Comparison of ENCODE assay signal across 23 cellular contexts in the genomic region with DNA sequence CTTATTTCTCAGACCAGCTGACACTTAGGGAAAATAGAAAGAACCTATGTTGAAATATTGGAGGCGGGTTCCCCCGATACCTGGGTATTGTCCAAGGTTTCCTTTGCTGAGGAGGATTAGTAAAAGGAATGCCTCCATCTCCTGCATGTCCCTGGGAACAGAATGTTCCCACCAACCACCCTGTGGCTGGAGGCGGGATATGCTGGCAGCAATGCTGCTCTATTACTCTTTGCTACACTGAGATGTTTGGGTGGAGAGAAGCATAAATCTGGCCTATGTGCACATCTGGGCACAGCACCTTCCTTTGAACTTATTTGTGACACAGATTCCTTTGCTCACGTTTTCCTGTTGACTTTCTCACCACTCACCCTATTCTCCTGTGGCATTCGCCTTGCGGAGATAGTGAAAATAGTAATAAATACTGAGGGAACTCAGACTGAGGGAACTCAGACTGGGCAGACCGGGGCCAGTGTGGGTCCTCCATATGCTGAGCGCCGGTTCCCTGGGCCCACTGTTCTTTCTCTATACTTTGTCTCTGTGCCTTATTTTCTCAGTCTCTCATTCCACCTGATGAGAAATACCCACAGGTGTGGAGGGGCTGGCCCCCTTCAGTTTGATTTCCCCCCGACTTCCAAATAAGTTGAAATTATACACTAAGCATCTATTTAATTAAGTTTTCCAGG. TPM values are rescaled to one million over a fixed set of nuclear protein-coding genes. Genes with fewer than 3 reads are reported as not detected.
"Had no signal": no experiment of that assay in that cellular context is flagged by ENCODE, and none has a peak within 500 bp of the region (broad histone marks: within the 10 kb centered on the region; RNA-seq: fewer than 3 reads in every experiment).

No MANE protein-coding gene starts in this region.

- FAIRE-seq: colon had no signal

- H3K27me3 Mint-ChIP-seq: activated naive CD8-positive, alpha-beta T cell treated with anti-CD3 and anti-CD28 coated beads for 36 hours; naive thymus-derived CD8-positive, alpha-beta T cell had no signal

- H3K4me3 ChIP-seq: dorsolateral prefrontal cortex, SJCRH30, transverse colon had no signal

- H3K27ac Mint-ChIP-seq: activated naive CD8-positive, alpha-beta T cell treated with anti-CD3 and anti-CD28 coated beads for 36 hours; activated T-helper 1 cell treated with anti-CD3 and anti-CD28 coated beads, Interleukin-12 subunit alpha, Interleukin-12 subunit beta, Interleukin-2, Interleukin-4 antibody, amounts not matched to agents 30 ng/mL and 10 ng/mL and 1 ng/mL, durations not matched to agents 14 hours and 24 hours and 36 hours; brain had no signal

- H3K9me3 ChIP-seq: SJCRH30, transverse colon had no signal

- H3K4me3 Mint-ChIP-seq: activated naive CD8-positive, alpha-beta T cell treated with anti-CD3 and anti-CD28 coated beads for 36 hours; activated T-helper 1 cell treated with anti-CD3 and anti-CD28 coated beads, Interleukin-12 subunit alpha, Interleukin-12 subunit beta, Interleukin-2, Interleukin-4 antibody, amounts not matched to agents 30 ng/mL and 10 ng/mL and 1 ng/mL, durations not matched to agents 14 hours and 24 hours and 36 hours; brain; naive thymus-derived CD8-positive, alpha-beta T cell had no signal

- DNase-seq: activated CD4-positive, alpha-beta T cell treated with anti-CD3 and anti-CD28 coated beads, Interleukin-2, amount 50 U/mL, for 1 hour; activated CD4-positive, CD25-positive, alpha-beta regulatory T cell treated with anti-CD3 and anti-CD28 coated beads, Interleukin-2, amount 50 U/mL, for 72 hours; activated naive CD4-positive, alpha-beta T cell; activated naive CD8-positive, alpha-beta T cell treated with anti-CD3 and anti-CD28 coated beads for 36 hours; central memory CD4-positive, alpha-beta T cell; erythroblast; foreskin melanocyte; mesenchymal stem cell; SJCRH30; stimulated activated naive CD8-positive, alpha-beta T cell treated with anti-CD3 and anti-CD28 coated beads, Interleukin-15, Interleukin-2, amounts not matched to agents 100 U/mL and 50 U/mL, for 24 hours; substantia nigra; T1000; transverse colon had no signal

- H3K36me3 Mint-ChIP-seq: activated naive CD8-positive, alpha-beta T cell treated with anti-CD3 and anti-CD28 coated beads for 36 hours; brain had no signal

- H3K4me1 ChIP-seq: SJCRH30, transverse colon had no signal

- ATAC-seq: naive thymus-derived CD8-positive, alpha-beta T cell; stimulated activated naive CD8-positive, alpha-beta T cell treated with anti-CD3 and anti-CD28 coated beads, Interleukin-15, Interleukin-2, amounts not matched to agents 100 U/mL and 50 U/mL, for 24 hours had no signal

- H3K27ac ChIP-seq: dorsolateral prefrontal cortex, SJCRH30, transverse colon had no signal

- H3K36me3 ChIP-seq: SJCRH30, transverse colon had no signal

- H3K27me3 ChIP-seq: SJCRH30, transverse colon had no signal

- H3K4me1 Mint-ChIP-seq: activated naive CD8-positive, alpha-beta T cell treated with anti-CD3 and anti-CD28 coated beads for 36 hours; naive thymus-derived CD8-positive, alpha-beta T cell had no signal

RNA-seq across cellular contexts. Expression of gene IGLL1, which starts 32.1 kb away (rescaled TPM):
- total RNA-seq: activated CD8-positive, alpha-beta memory T cell treated with anti-CD3 and anti-CD28 coated beads for 36 hours; activated naive CD8-positive, alpha-beta T cell treated with anti-CD3 and anti-CD28 coated beads for 36 hours; activated T-helper 1 cell treated with anti-CD3 and anti-CD28 coated beads, Interleukin-12 subunit alpha, Interleukin-12 subunit beta, Interleukin-2, Interleukin-4 antibody, amounts not matched to agents 30 ng/mL and 10 ng/mL and 1 ng/mL, durations not matched to agents 14 hours and 24 hours and 36 hours; kidney epithelial cell; naive thymus-derived CD8-positive, alpha-beta T cell; skeletal muscle tissue; T-helper 1 cell treated with Interleukin-12 subunit alpha and Interleukin-12 subunit beta and Interleukin-4 antibody, amounts not matched to agents 30 ng/mL and 1 ng/mL, for 36 hours; transverse colon had no signal
- polyA plus RNA-seq: liver; naive thymus-derived CD8-positive, alpha-beta T cell had no signal
